In genomic region chr3:135860761-135861160, GRCh38 we compare ENCODE assay signal across 15 cellular contexts.
DNase-seq lines count a peak whose midpoint lies in the region; TF ChIP-seq lines count a peak whose summit lies in the region.
"Had no signal": no experiment of that assay in that cellular context is flagged by ENCODE, and none has a peak within 500 bp of the region (broad histone marks: within the 10 kb centered on the region; RNA-seq: fewer than 3 reads in every experiment).

No MANE protein-coding gene starts in this region.

- H3K4me3 ChIP-seq in fibroblast of the aortic adventitia (ENCODE audit: low read depth, low read length) = no peak overlapping the region

- DNase-seq in D341Med (ENCODE audit: low spot score) (peak; percentile 78), NCI-H1105 treated with DMSO at 0.1 percent for 48 hours (lab: John Stamatoyannopoulos, UW) (peak; percentile 58), NCI-H774 (lab: John Stamatoyannopoulos, UW) (peak; percentile 6), fibroblast of the aortic adventitia (ENCODE audit: low read depth) (peak; percentile 30), NCI-H446 (lab: John Stamatoyannopoulos, UW) (no peak), foreskin melanocyte (no peak), NCI-H128 (lab: John Stamatoyannopoulos, UW; ENCODE audit: unreplicated experiment) (no peak)
- DNase-seq: AML-193, DMS53, H9, KG1, NCI-H1048, NCI-H187, NCI-H2227 treated with DMSO at 0.1 percent for 48 hours, SIG-M5 had no signal

- no peak for TF ChIP-seq CTCF in fibroblast of the aortic adventitia (IDR thresholded peaks at IDR 0.05; ENCODE audit: insufficient read depth, low read length)

Comparison
In these comparisons a context has a peak if more than half of its experiments do, and no peak if none do; other contexts are left out.
1. DNase-seq: peak in D341Med (single experiment), NCI-H1105 treated with DMSO at 0.1 percent for 48 hours (single experiment), NCI-H774 (single experiment) and fibroblast of the aortic adventitia (single experiment); none in NCI-H446 (0 of 2), foreskin melanocyte (single experiment) and NCI-H128 (single experiment).